1 cellular context compared by ENCODE assay signal in the genomic region with DNA sequence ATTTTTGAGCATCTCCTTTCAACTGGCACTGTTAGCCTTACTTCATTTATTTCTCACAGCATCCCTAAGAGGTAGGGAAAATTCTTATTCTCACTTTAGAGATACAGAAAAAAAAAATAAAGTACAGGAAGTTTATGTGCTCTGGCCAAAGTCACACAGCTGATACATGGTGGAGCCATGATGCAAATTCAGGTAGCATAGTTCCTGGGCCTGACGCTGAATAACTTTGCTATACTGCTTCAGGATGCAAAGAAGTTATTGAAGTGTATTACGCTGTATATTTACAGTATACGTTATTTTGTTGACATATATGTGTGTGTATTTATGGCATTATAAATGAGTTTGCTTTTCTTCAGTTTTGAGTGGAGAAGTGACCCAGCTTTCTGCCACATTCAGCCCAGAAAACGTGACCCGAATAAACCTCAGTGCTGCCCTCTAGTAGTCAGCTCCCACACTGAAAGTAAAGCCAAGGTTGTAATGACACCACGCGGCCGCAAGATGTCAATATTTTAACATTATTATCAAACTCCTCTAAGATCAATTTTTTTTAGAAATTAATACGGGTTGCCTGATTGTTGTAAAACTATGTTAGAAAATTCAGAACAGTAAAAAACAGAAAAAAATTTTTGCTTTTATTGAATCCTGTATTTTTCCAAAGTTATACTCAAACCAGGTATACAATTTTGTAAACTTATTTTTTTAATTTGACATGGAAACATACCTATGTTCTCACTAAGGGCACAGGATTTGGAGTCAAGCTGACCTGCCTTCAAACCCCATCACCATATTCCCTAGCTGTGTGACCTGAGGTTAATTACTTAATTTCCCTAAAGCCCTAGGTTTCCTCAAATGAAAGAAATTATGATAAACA.
TF ChIP-seq lines count a peak whose summit lies in the region.

No MANE protein-coding gene starts in this region.

TF ChIP-seq in IMR-90, 13 proteins besides CTCF, POLR2A, EP300 and RAD21:
- TF ChIP-seq SMC3 (IDR thresholded peaks at IDR 0.05; ENCODE audit: low read depth, low read length) (peak; percentile 90), BHLHE40 (IDR thresholded peaks at IDR 0.05; ENCODE audit: low read depth, low read length) (peak; percentile 94), MXI1 (IDR thresholded peaks at IDR 0.05; ENCODE audit: borderline replicate concordance, low read depth, low read length) (no peak)
